In the genomic region with DNA sequence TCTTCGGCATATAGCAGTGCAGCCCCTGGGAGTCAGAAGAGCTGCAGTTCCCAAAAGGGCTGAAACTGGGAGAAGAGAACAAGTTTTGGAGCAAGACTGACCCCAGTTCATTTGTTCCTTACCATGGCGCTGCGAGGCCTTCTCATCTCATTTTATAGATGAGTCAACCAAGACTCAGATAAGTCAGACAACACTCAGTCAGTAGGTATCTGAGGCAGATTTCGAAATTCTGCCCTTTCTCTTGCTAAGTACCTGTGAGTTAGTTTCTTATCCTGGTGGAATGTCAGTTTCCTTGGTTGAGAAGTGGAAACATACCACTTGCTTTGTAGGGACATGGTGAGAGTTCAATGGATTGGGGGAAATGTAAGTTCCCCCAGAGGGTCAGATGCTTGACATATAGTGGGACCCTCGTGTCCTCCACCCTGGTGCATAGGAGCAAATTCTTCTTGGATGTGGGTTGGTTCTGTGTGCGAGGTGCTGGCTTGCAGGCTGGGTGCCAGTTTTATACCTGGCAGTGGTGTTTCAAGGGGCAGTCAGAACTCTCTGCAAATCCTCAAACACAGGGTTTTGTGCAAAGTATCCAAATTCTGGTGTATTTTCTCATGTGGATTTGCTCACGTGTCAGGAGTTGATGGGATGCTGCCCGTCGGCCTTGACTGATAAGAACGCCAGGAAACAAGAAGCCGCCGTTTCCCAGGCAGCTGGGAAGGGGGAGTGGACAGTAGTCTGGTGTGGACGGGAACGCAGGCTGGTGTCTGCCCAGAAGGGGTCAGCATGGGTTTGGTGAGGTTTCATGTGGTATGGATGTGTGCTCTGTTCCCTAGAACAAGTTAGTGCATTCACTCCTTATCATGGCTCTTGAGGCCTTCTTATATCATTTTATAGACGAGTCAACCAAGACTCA, we compare ENCODE assay signal across 1 cellular context.
TF ChIP-seq lines count a peak whose summit lies in the region.

No MANE protein-coding gene starts in this region.

TF ChIP-seq in HepG2, 621 proteins besides CTCF, POLR2A, EP300 and RAD21 (continued from another document and continues in another):
- TF ChIP-seq, protein P1, sequence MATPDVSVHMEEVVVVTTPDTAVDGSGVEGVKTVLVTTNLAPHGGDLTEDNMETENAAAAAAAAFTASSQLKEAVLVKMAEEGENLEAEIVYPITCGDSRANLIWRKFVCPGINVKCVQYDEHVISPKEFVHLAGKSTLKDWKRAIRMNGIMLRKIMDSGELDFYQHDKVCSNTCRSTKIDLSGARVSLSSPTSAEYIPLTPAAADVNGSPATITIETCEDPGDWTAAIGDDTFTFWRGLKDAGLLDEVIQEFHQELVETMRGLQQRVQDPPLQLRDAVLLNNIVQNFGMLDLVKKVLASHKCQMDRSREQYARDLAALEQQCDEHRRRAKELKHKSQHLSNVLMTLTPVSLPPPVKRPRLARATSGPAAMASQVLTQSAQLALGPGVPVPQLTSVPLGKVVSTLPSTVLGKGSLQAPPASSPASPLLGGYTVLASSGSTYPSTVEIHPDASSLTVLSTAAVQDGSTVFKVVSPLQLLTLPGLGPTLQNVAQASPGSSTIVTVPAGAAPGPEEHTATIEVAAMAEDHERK (CRISPR knock-in tag; IDR thresholded peaks at IDR 0.05; ENCODE audit: low read depth), result no peak
- TF ChIP-seq MTA1 (CRISPR knock-in tag; IDR thresholded peaks at IDR 0.05; ENCODE audit: borderline replicate concordance), result no peak
- TF ChIP-seq NFYB (CRISPR knock-in tag; IDR thresholded peaks at IDR 0.05), result no peak
- no peak for TF ChIP-seq GPN1 (CRISPR knock-in tag; IDR thresholded peaks at IDR 0.05; ENCODE audit: borderline replicate concordance)
- no peak for TF ChIP-seq SAFB2 (CRISPR knock-in tag; IDR thresholded peaks at IDR 0.05; ENCODE audit: borderline replicate concordance, low read depth)
- TF ChIP-seq AFF4 (CRISPR knock-in tag; IDR thresholded peaks at IDR 0.05), result no peak
- TF ChIP-seq ZNF543 (CRISPR knock-in tag; IDR thresholded peaks at IDR 0.05), result no peak
- no peak for TF ChIP-seq ZNF766 (CRISPR knock-in tag; IDR thresholded peaks at IDR 0.05; ENCODE audit: borderline replicate concordance)
- 0 out of 2 replicates have a peak, but pooled peaks have one; percentile 33 for TF ChIP-seq ZNF225 (CRISPR knock-in tag; IDR thresholded peaks at IDR 0.05)
- TF ChIP-seq RFX1 (IDR thresholded peaks at IDR 0.05), result no peak
- no peak for TF ChIP-seq ZNF646 (CRISPR knock-in tag; IDR thresholded peaks at IDR 0.05)
- TF ChIP-seq NFE2L1 (CRISPR knock-in tag; IDR thresholded peaks at IDR 0.05; ENCODE audit: borderline replicate concordance), result no peak
- peak; percentile 50; the same call in 1 of the 2 replicates for TF ChIP-seq SAP130 (CRISPR knock-in tag; IDR thresholded peaks at IDR 0.05; ENCODE audit: low read depth)
- TF ChIP-seq MTERF4 (CRISPR knock-in tag; IDR thresholded peaks at IDR 0.05), result 0 out of 2 replicates have a peak, but pooled peaks have one; percentile 43
- TF ChIP-seq ZNF7 (CRISPR knock-in tag; IDR thresholded peaks at IDR 0.05), result no peak
- TF ChIP-seq ZNF180 (CRISPR knock-in tag; IDR thresholded peaks at IDR 0.05; ENCODE audit: borderline replicate concordance, low read depth), result no peak
- no peak for TF ChIP-seq ZFP82 (CRISPR knock-in tag; IDR thresholded peaks at IDR 0.05; ENCODE audit: borderline replicate concordance)
- TF ChIP-seq NFKB2 (CRISPR knock-in tag; IDR thresholded peaks at IDR 0.05; ENCODE audit: borderline replicate concordance), result no peak
- TF ChIP-seq MAFF (IDR thresholded peaks at IDR 0.05; ENCODE audit: low read depth, low read length), result no peak
- TF ChIP-seq MEIS2 (CRISPR knock-in tag; IDR thresholded peaks at IDR 0.05), result no peak
- no peak for TF ChIP-seq KAT2B (IDR thresholded peaks at IDR 0.05; ENCODE audit: borderline replicate concordance, low read depth, low read length)
- TF ChIP-seq ZBTB42 (CRISPR knock-in tag; IDR thresholded peaks at IDR 0.05), result no peak
- no peak for TF ChIP-seq ZNF564 (CRISPR knock-in tag; IDR thresholded peaks at IDR 0.05)
- no peak for TF ChIP-seq NR3C1 (CRISPR knock-in tag; IDR thresholded peaks at IDR 0.05)
- TF ChIP-seq, protein P2, sequence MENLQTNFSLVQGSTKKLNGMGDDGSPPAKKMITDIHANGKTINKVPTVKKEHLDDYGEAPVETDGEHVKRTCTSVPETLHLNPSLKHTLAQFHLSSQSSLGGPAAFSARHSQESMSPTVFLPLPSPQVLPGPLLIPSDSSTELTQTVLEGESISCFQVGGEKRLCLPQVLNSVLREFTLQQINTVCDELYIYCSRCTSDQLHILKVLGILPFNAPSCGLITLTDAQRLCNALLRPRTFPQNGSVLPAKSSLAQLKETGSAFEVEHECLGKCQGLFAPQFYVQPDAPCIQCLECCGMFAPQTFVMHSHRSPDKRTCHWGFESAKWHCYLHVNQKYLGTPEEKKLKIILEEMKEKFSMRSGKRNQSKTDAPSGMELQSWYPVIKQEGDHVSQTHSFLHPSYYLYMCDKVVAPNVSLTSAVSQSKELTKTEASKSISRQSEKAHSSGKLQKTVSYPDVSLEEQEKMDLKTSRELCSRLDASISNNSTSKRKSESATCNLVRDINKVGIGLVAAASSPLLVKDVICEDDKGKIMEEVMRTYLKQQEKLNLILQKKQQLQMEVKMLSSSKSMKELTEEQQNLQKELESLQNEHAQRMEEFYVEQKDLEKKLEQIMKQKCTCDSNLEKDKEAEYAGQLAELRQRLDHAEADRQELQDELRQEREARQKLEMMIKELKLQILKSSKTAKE (CRISPR knock-in tag; IDR thresholded peaks at IDR 0.05; ENCODE audit: borderline replicate concordance), result no peak
- no peak for TF ChIP-seq ZNF430 (CRISPR knock-in tag; IDR thresholded peaks at IDR 0.05)
- TF ChIP-seq TMF1 (CRISPR knock-in tag; IDR thresholded peaks at IDR 0.05; ENCODE audit: low read depth), result no peak
- no peak for TF ChIP-seq TARDBP (CRISPR knock-in tag; IDR thresholded peaks at IDR 0.05)
- no peak for TF ChIP-seq ZFAT (CRISPR knock-in tag; conservative IDR thresholded peaks at IDR 0.05)
- no peak for TF ChIP-seq PAF1 (CRISPR knock-in tag; IDR thresholded peaks at IDR 0.05)
- peak; percentile 8 for TF ChIP-seq SRSF1 (optimal IDR thresholded peaks at IDR 0.05; ENCODE audit: low read depth, low read length)
- TF ChIP-seq NR2C2 (CRISPR knock-in tag; IDR thresholded peaks at IDR 0.05; ENCODE audit: borderline replicate concordance), result no peak
- no peak for TF ChIP-seq CCDC6 (CRISPR knock-in tag; IDR thresholded peaks at IDR 0.05)
- TF ChIP-seq ZNF891 (CRISPR knock-in tag; IDR thresholded peaks at IDR 0.05), result no peak
- no peak for TF ChIP-seq SP1 (IDR thresholded peaks at IDR 0.05)
- no peak for TF ChIP-seq SP1 (CRISPR knock-in tag; IDR thresholded peaks at IDR 0.05)
- no peak for TF ChIP-seq WIZ (CRISPR knock-in tag; IDR thresholded peaks at IDR 0.05)
- no peak for TF ChIP-seq HDAC6 (IDR thresholded peaks at IDR 0.05; ENCODE audit: low read depth, low read length)
- no peak for TF ChIP-seq ZMYM3 (CRISPR knock-in tag; IDR thresholded peaks at IDR 0.05)
- 0 out of 2 replicates have a peak, but pooled peaks have one; percentile 11 for TF ChIP-seq SMC3 (IDR thresholded peaks at IDR 0.05; ENCODE audit: low read length)
- TF ChIP-seq, protein P3, sequence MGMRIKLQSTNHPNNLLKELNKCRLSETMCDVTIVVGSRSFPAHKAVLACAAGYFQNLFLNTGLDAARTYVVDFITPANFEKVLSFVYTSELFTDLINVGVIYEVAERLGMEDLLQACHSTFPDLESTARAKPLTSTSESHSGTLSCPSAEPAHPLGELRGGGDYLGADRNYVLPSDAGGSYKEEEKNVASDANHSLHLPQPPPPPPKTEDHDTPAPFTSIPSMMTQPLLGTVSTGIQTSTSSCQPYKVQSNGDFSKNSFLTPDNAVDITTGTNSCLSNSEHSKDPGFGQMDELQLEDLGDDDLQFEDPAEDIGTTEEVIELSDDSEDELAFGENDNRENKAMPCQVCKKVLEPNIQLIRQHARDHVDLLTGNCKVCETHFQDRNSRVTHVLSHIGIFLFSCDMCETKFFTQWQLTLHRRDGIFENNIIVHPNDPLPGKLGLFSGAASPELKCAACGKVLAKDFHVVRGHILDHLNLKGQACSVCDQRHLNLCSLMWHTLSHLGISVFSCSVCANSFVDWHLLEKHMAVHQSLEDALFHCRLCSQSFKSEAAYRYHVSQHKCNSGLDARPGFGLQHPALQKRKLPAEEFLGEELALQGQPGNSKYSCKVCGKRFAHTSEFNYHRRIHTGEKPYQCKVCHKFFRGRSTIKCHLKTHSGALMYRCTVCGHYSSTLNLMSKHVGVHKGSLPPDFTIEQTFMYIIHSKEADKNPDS (CRISPR knock-in tag; IDR thresholded peaks at IDR 0.05), result no peak
- no peak for TF ChIP-seq ZNF788 (CRISPR knock-in tag; IDR thresholded peaks at IDR 0.05; ENCODE audit: borderline replicate concordance)
- TF ChIP-seq ZNF34 (CRISPR knock-in tag; IDR thresholded peaks at IDR 0.05; ENCODE audit: borderline replicate concordance), result no peak
- peak; percentile 31; the same call in 1 of the 2 replicates for TF ChIP-seq ZBTB7A (CRISPR knock-in tag; IDR thresholded peaks at IDR 0.05)
- TF ChIP-seq E2F2 (CRISPR knock-in tag; IDR thresholded peaks at IDR 0.05; ENCODE audit: borderline replicate concordance), result no peak
- TF ChIP-seq ZNF780A (CRISPR knock-in tag; IDR thresholded peaks at IDR 0.05), result no peak
